29 cellular contexts compared by ENCODE assay signal in genomic region chr9:27356446-27356845, GRCh38. TPM values are rescaled to one million over a fixed set of nuclear protein-coding genes. Genes with fewer than 3 reads are reported as not detected.
DNase-seq lines count a peak whose midpoint lies in the region; ATAC-seq and TF ChIP-seq lines count a peak whose summit lies in the region.
"Had no signal": no experiment of that assay in that cellular context is flagged by ENCODE, and none has a peak within 500 bp of the region (broad histone marks: within the 10 kb centered on the region; RNA-seq: fewer than 3 reads in every experiment).

No MANE protein-coding gene starts in this region.

- H3K9ac ChIP-seq in H9 (ENCODE audit: extremely low read depth, insufficient read length, low read length) = no peak overlapping the region
- no peak overlapping the region for H3K9ac ChIP-seq in PC-3 (ENCODE audit: low read length)

- H4K8ac ChIP-seq in H9 (replicated peaks; ENCODE audit: insufficient read length, low read depth, low read length) = no peak overlapping the region

- no peak overlapping the region for H3K18ac ChIP-seq in H9 (ENCODE audit: insufficient read length, low read depth, low read length)

- H3K4ac ChIP-seq in H9 (ENCODE audit: low read depth, low read length) = no peak overlapping the region

- H3K9me3 Mint-ChIP-seq in H9 = no peaks in the 10 kb centered on the region
- H3K9me3 Mint-ChIP-seq in brain = no peaks in the 10 kb centered on the region
- H3K9me3 Mint-ChIP-seq: activated naive CD8-positive, alpha-beta T cell treated with anti-CD3 and anti-CD28 coated beads, Interleukin-2, amount 10 ng/mL, durations not matched to agents 7 days and 5 days; stimulated activated naive CD8-positive, alpha-beta T cell treated with anti-CD3 and anti-CD28 coated beads, Interleukin-15, Interleukin-2, amounts not matched to agents 100 ng/mL and 50 ng/mL, for 24 hours had no signal

- TF ChIP-seq CTCF in H9 (conservative IDR thresholded peaks at IDR 0.05) = no peak
- no peak for TF ChIP-seq CTCF in brain (conservative IDR thresholded peaks at IDR 0.05)
- TF ChIP-seq CTCF in lower lobe of right lung (IDR thresholded peaks at IDR 0.05) = no peak
- TF ChIP-seq CTCF in stomach (IDR thresholded peaks at IDR 0.05) = no peak
- no peak for TF ChIP-seq CTCF in PC-3 (conservative IDR thresholded peaks at IDR 0.05; ENCODE audit: low read depth, low read length)

- H3K27me3 ChIP-seq in H9 (ENCODE audit: insufficient read depth, low read length) (no peaks in the 10 kb centered on the region), lower lobe of right lung (ENCODE audit: low read depth) (no peaks in the 10 kb centered on the region), stomach (no peaks in the 10 kb centered on the region), PC-3 (ENCODE audit: low read length) (no peaks in the 10 kb centered on the region)
- H3K27me3 ChIP-seq: ascending aorta, BE2C, transverse colon had no signal

- H3K9me3 ChIP-seq in H9 (ENCODE audit: control insufficient read depth, low read depth, low read length) (no peaks in the 10 kb centered on the region), lower lobe of right lung (no peaks in the 10 kb centered on the region), stomach (no peaks in the 10 kb centered on the region), PC-3 (ENCODE audit: low read length) (no peaks in the 10 kb centered on the region)
- H3K9me3 ChIP-seq: ascending aorta, BE2C, transverse colon had no signal

- H2BK5ac ChIP-seq in H9 (ENCODE audit: insufficient read length, low read length) = no peak overlapping the region

- H3K23ac ChIP-seq in H9 (ENCODE audit: insufficient read length, low read depth, low read length) = no peak overlapping the region

- H2BK20ac ChIP-seq in H9 (ENCODE audit: low read depth, low read length, poor library complexity, severe bottlenecking) = no peak overlapping the region

- H3K14ac ChIP-seq in H9 (ENCODE audit: insufficient read depth, low read length) = no peak overlapping the region

- DNase-seq in H9 (no peak), lower lobe of right lung (no peak), stomach (no peak), PC-3 (no peak)
- DNase-seq in activated CD4-positive, alpha-beta T cell treated with anti-CD3 and anti-CD28 coated beads for 4 hours = no peak
- DNase-seq: activated effector memory CD4-positive, alpha-beta T cell treated with anti-CD3 and anti-CD28 coated beads, Interleukin-2, amount 50 U/mL, for 16 hours; activated naive CD8-positive, alpha-beta T cell treated with anti-CD3 and anti-CD28 coated beads, Interleukin-2, amount 10 ng/mL, durations not matched to agents 7 days and 5 days; activated T-cell treated with anti-CD3 and anti-CD28 coated beads for 4 hours; BE2C; central memory CD4-positive, alpha-beta T cell; DMS53; NCI-H1417 treated with DMSO at 0.1 percent for 48 hours; NCI-H2081; NCI-H345; NCI-H82; posterior cingulate gyrus; T-helper 1 cell; transverse colon had no signal

- H3K4me1 Mint-ChIP-seq in H9 (peaks cover 36 to 39% of the 10 kb centered on the region in 2 experiments), brain (peaks cover 44% of the 10 kb centered on the region)

- H2AK5ac ChIP-seq in H9 (ENCODE audit: insufficient read length, low read length) = no peak overlapping the region

- H2BK120ac ChIP-seq in H9 (ENCODE audit: low read depth, low read length, poor library complexity, severe bottlenecking) = no peak overlapping the region

- H3K56ac ChIP-seq in H9 (ENCODE audit: insufficient read length, low read depth, low read length) = no peak overlapping the region

- ATAC-seq in lower lobe of right lung (no peak), HG03342 (IDR thresholded peaks at IDR 0.05; ENCODE audit: unreplicated experiment) (no peak), GM18520 (IDR thresholded peaks at IDR 0.05; ENCODE audit: unreplicated experiment) (no peak), PC-3 (no peak)
- ATAC-seq: K562, sciatic nerve had no signal

- no peak overlapping the region for H2BK12ac ChIP-seq in H9 (ENCODE audit: insufficient read length, low read depth, low read length)

- H3K36me3 Mint-ChIP-seq in H9 (ENCODE audit: insufficient read depth in 1 of 3, low read depth in 3 of 3) (peaks cover 3 to 14% (median 7%) of the 10 kb centered on the region in 3 experiments; a peak in 4 of 7 replicates), brain (peaks cover 23% of the 10 kb centered on the region)

- no peak overlapping the region for H3K4me3 Mint-ChIP-seq in H9
- H3K4me3 Mint-ChIP-seq in brain = no peak overlapping the region
- H3K4me3 Mint-ChIP-seq: activated naive CD8-positive, alpha-beta T cell treated with anti-CD3 and anti-CD28 coated beads, Interleukin-2, amount 10 ng/mL, durations not matched to agents 7 days and 5 days; stimulated activated naive CD8-positive, alpha-beta T cell treated with anti-CD3 and anti-CD28 coated beads, Interleukin-15, Interleukin-2, amounts not matched to agents 100 ng/mL and 50 ng/mL, for 24 hours had no signal

- peaks cover 5% of the 10 kb centered on the region for H3K36me3 ChIP-seq in lower lobe of right lung
- peaks cover 0 to 12% (median 9%) of the 10 kb centered on the region in 4 donors for H3K36me3 ChIP-seq in stomach
- H3K36me3 ChIP-seq in PC-3 (ENCODE audit: low read depth, low read length) = no peaks in the 10 kb centered on the region
- H3K36me3 ChIP-seq: BE2C, transverse colon had no signal

- peaks cover 10% of the 10 kb centered on the region; the same call in 1 of the 2 replicates for H3K4me1 ChIP-seq in H9 (ENCODE audit: insufficient read depth, low read length)
- H3K4me1 ChIP-seq in lower lobe of right lung = peaks cover 39% of the 10 kb centered on the region
- peaks cover 11 to 46% (median 26%) of the 10 kb centered on the region in 4 donors for H3K4me1 ChIP-seq in stomach
- H3K4me1 ChIP-seq in PC-3 (ENCODE audit: insufficient read depth, low read length) = no peaks in the 10 kb centered on the region

- POLR2A ChIA-PET in PC-3 (lab: Charles Lee; ENCODE audit: unreplicated experiment) = no interaction called here

- no peaks in the 10 kb centered on the region for H3K27me3 Mint-ChIP-seq in H9 (ENCODE audit: low read depth)
- no peaks in the 10 kb centered on the region for H3K27me3 Mint-ChIP-seq in brain
- H3K27me3 Mint-ChIP-seq: stimulated activated naive CD8-positive, alpha-beta T cell treated with anti-CD3 and anti-CD28 coated beads, Interleukin-15, Interleukin-2, amounts not matched to agents 100 ng/mL and 50 ng/mL, for 24 hours had no signal

- no peak overlapping the region for H2BK15ac ChIP-seq in H9 (ENCODE audit: low read depth, low read length)

- H3K4me2 ChIP-seq in H9 (ENCODE audit: insufficient read depth, insufficient read length, low read length) = no peak overlapping the region
- H3K4me2 ChIP-seq in PC-3 (ENCODE audit: low read length) = no peak overlapping the region

- H3K9me2 ChIP-seq in PC-3 (replicated peaks; ENCODE audit: low read length) = no peaks in the 10 kb centered on the region

- H3K79me2 ChIP-seq in H9 (ENCODE audit: insufficient read depth, low read length) (no peaks in the 10 kb centered on the region), PC-3 (ENCODE audit: low read length) (no peaks in the 10 kb centered on the region)

- no peak overlapping the region for H3K27ac ChIP-seq in H9 (ENCODE audit: insufficient read length, low read depth, low read length)
- H3K27ac ChIP-seq in lower lobe of right lung = peak overlapping the region; percentile 28
- peak overlapping the region; percentile 9 to 80 (median 50) for H3K27ac ChIP-seq in stomach
- no peak overlapping the region for H3K27ac ChIP-seq in PC-3 (ENCODE audit: low read length)
- H3K27ac ChIP-seq: RWPE1, transverse colon had no signal

- H3K79me1 ChIP-seq in H9 (ENCODE audit: insufficient read depth, low read depth, low read length, poor library complexity, severe bottlenecking) = no peaks in the 10 kb centered on the region

- no peak overlapping the region for H3K4me3 ChIP-seq in lower lobe of right lung
- H3K4me3 ChIP-seq in stomach = no peak overlapping the region
- no peak overlapping the region for H3K4me3 ChIP-seq in PC-3 (ENCODE audit: low read length)
- H3K4me3 ChIP-seq: ascending aorta, K562, transverse colon had no signal

- H3F3A ChIP-seq in PC-3 (ENCODE audit: low read length, unreplicated experiment) = no peaks in the 10 kb centered on the region

- TF ChIP-seq POLR2A in stomach (IDR thresholded peaks at IDR 0.05) = no peak

- H3K23me2 ChIP-seq in H9 (ENCODE audit: insufficient read length, low read depth, low read length, poor library complexity, severe bottlenecking) = no peaks in the 10 kb centered on the region

- H2AFZ ChIP-seq in H9 (ENCODE audit: low read length) (no peak overlapping the region), PC-3 (ENCODE audit: low read length) (no peak overlapping the region)

- BruUV-seq in PC-3 (replicated peaks; lab: Mats Ljungman, UMichigan) = no TSS peak

- no peak overlapping the region for H4K5ac ChIP-seq in H9 (ENCODE audit: insufficient read length, low read depth, low read length)

- no peak overlapping the region for H3T11ph ChIP-seq in H9 (ENCODE audit: low read length)

- no peak for TF ChIP-seq EP300 in stomach (IDR thresholded peaks at IDR 0.05)

- no CpG with 5 or more reads among the region's 2 CpGs for WGBS in H9 (ENCODE audit: extremely low coverage, insufficient read length, low lambda C conversion rate)
- WGBS in stomach, 5 donors = 18 to 50% (median 37%) methylated on average over 2 of the region's 2 CpGs

- H4K91ac ChIP-seq in H9 (ENCODE audit: insufficient read length, low read depth, low read length) = no peak overlapping the region

- H3K27ac Mint-ChIP-seq in H9 = peak overlapping the region in 2 of 3 experiments; percentile 34 to 42; a peak in 2 of 7 replicates
- H3K27ac Mint-ChIP-seq in brain = peak overlapping the region in 3 of 5 experiments; percentile 12 to 34 (median 19)
- H3K27ac Mint-ChIP-seq: activated naive CD8-positive, alpha-beta T cell treated with anti-CD3 and anti-CD28 coated beads, Interleukin-2, amount 10 ng/mL, durations not matched to agents 7 days and 5 days; stimulated activated naive CD8-positive, alpha-beta T cell treated with anti-CD3 and anti-CD28 coated beads, Interleukin-15, Interleukin-2, amounts not matched to agents 100 ng/mL and 50 ng/mL, for 24 hours had no signal

- H4K20me1 ChIP-seq in H9 (ENCODE audit: control insufficient read depth, insufficient read depth, insufficient read length) (no peaks in the 10 kb centered on the region), PC-3 (ENCODE audit: low read length) (no peaks in the 10 kb centered on the region)

- intact Hi-C loops in lower lobe of right lung (cut with DNase I) = no loop called here
- intact Hi-C loops in stomach (cut with DNase I; ENCODE audit: low total_unique reads) = no loop called here
- intact Hi-C loops in PC-3 (cut with micrococcal nuclease) = no loop called here

- CTCF ChIA-PET in PC-3 (lab: Charles Lee) = no interaction called here

RNA-seq across cellular contexts. Expression of gene EQTN, which starts 59.5 kb away (rescaled TPM):
- total RNA-seq in H9 (2021) = not detected in 2 replicates
- not detected for polyA plus RNA-seq in brain (ENCODE audit: insufficient read depth, low read depth, low replicate concordance)
- total RNA-seq in lower lobe of right lung = not detected
- 1 to 10 TPM in 2 of 5 donors, not detected in 3; 1.0 to 2.4 TPM for total RNA-seq in stomach
- not detected for polyA plus RNA-seq in stomach
- not detected in 2 replicates for total RNA-seq in PC-3 (2014; rRNA removed)
- total RNA-seq: A673; activated naive CD8-positive, alpha-beta T cell treated with anti-CD3 and anti-CD28 coated beads, Interleukin-2, amount 10 ng/mL, durations not matched to agents 7 days and 5 days; ascending aorta; H1; M059J had no signal

Comparison
In these comparisons a context has a peak if more than half of its experiments do, and no peak if none do; other contexts are left out.
1. H3K27ac ChIP-seq: peak in lower lobe of right lung (single experiment) and stomach (5 of 5); none in H9 (single experiment) and PC-3 (single experiment).